ENCODE assay signal across 23 cellular contexts in genomic region chr3:171436380-171436779, GRCh38.
"Had no signal": no experiment of that assay in that cellular context is flagged by ENCODE, and none has a peak within 500 bp of the region (broad histone marks: within the 10 kb centered on the region; RNA-seq: fewer than 3 reads in every experiment).

No MANE protein-coding gene starts in this region.

- DNase-seq: activated CD4-positive, alpha-beta T cell treated with anti-CD3 and anti-CD28 coated beads, Interleukin-2, amount 10 ng/mL, durations not matched to agents 24 days and 14 days; activated CD4-positive, alpha-beta T cell treated with anti-CD3 and anti-CD28 coated beads, Interleukin-2, amount 50 U/mL, for 48 hours; activated CD8-positive, alpha-beta memory T cell treated with anti-CD3 and anti-CD28 coated beads for 24 hours; activated naive CD4-positive, alpha-beta T cell; activated T-cell treated with anti-CD3 and anti-CD28 coated beads, Interleukin-2, amount 50 U/mL, for 4 hours; amygdala; IMR-90; KG1; NCI-H1048; NCI-H1930; NCI-H2171 treated with DMSO at 0.1 percent for 48 hours; NCI-H345; NCI-H510A; NCI-H526 treated with DMSO at 0.1 percent for 48 hours; NCI-H82; PC-3; SHP77; T-helper 2 cell; T1000; WERI-Rb-1 had no signal

- ATAC-seq: activated T-cell treated with anti-CD3 and anti-CD28 coated beads, Interleukin-2, amount 50 U/mL, for 4 hours; PC-3 had no signal

- H3K27me3 Mint-ChIP-seq: activated CD4-positive, alpha-beta T cell treated with anti-CD3 and anti-CD28 coated beads, Interleukin-2, amount 10 ng/mL, durations not matched to agents 24 days and 14 days; activated naive CD4-positive, alpha-beta T cell treated with anti-CD3 and anti-CD28 coated beads, Interleukin-2, amount 50 U/mL, for 24 hours; brain; central memory CD8-positive, alpha-beta T cell had no signal

- H3K4me3 Mint-ChIP-seq: activated CD4-positive, alpha-beta T cell treated with anti-CD3 and anti-CD28 coated beads, Interleukin-2, amount 10 ng/mL, durations not matched to agents 24 days and 14 days; activated naive CD4-positive, alpha-beta T cell treated with anti-CD3 and anti-CD28 coated beads, Interleukin-2, amount 50 U/mL, for 24 hours; activated T-cell treated with anti-CD3 and anti-CD28 coated beads, Interleukin-2, amount 50 U/mL, for 4 hours; brain; central memory CD8-positive, alpha-beta T cell had no signal

- H3K27ac Mint-ChIP-seq: activated naive CD4-positive, alpha-beta T cell treated with anti-CD3 and anti-CD28 coated beads, Interleukin-2, amount 50 U/mL, for 24 hours had no signal

- H3K36me3 ChIP-seq: WERI-Rb-1 had no signal

- H3K27ac ChIP-seq: WERI-Rb-1 had no signal

- H3K36me3 Mint-ChIP-seq: activated naive CD4-positive, alpha-beta T cell treated with anti-CD3 and anti-CD28 coated beads, Interleukin-2, amount 50 U/mL, for 24 hours had no signal

- H3K9me3 Mint-ChIP-seq: activated CD4-positive, alpha-beta T cell treated with anti-CD3 and anti-CD28 coated beads, Interleukin-2, amount 10 ng/mL, durations not matched to agents 24 days and 14 days; activated naive CD4-positive, alpha-beta T cell treated with anti-CD3 and anti-CD28 coated beads, Interleukin-2, amount 50 U/mL, for 24 hours; activated T-cell treated with anti-CD3 and anti-CD28 coated beads, Interleukin-2, amount 50 U/mL, for 4 hours; central memory CD8-positive, alpha-beta T cell had no signal
